ENCODE assay signal across 16 cellular contexts in genomic region chr4:151833174-151833573, GRCh38.
A peak's percentile ranks its signal among the peaks of the same experiment; 100 is the strongest.
DNase-seq lines count a peak whose midpoint lies in the region; ATAC-seq and TF ChIP-seq lines count a peak whose summit lies in the region.
"Had no signal": no experiment of that assay in that cellular context is flagged by ENCODE, and none has a peak within 500 bp of the region (broad histone marks: within the 10 kb centered on the region; RNA-seq: fewer than 3 reads in every experiment).

No MANE protein-coding gene starts in this region.

- no peak for TF ChIP-seq CTCF in type B pancreatic cell (conservative IDR thresholded peaks at IDR 0.05)

- no peak overlapping the region for H2BK120ac ChIP-seq in mesenchymal stem cell (ENCODE audit: low read depth, low read length)

- H2BK12ac ChIP-seq in mesenchymal stem cell (ENCODE audit: low read length in 2 of 2), result no peak overlapping the region

- no peak overlapping the region for H3K27ac ChIP-seq in mesenchymal stem cell (ENCODE audit: low read length, poor library complexity, severe bottlenecking)
- H3K27ac ChIP-seq: A549, C4-2B had no signal

- H3K23ac ChIP-seq in mesenchymal stem cell (ENCODE audit: low read length in 2 of 2), result no peak overlapping the region

- H3K36me3 ChIP-seq in mesenchymal stem cell (ENCODE audit: control insufficient read depth in 1 of 2, insufficient read depth in 2 of 2, low read depth in 1 of 2, low read length in 2 of 2), result no peaks in the 10 kb centered on the region

- no peak overlapping the region for H4K91ac ChIP-seq in mesenchymal stem cell (ENCODE audit: low read length)

- no peak overlapping the region for H2BK15ac ChIP-seq in mesenchymal stem cell (ENCODE audit: low read depth, poor library complexity, severe bottlenecking)

- no peak overlapping the region for H3K4me3 ChIP-seq in mesenchymal stem cell (ENCODE audit: insufficient read depth in 1 of 2, low read depth in 1 of 2, low read length in 2 of 2)
- H3K4me3 ChIP-seq: A549 had no signal

- H3K27me3 Mint-ChIP-seq in stimulated activated naive CD8-positive, alpha-beta T cell treated with anti-CD3 and anti-CD28 coated beads, Interleukin-15, amount 100 ng/mL, for 72 hours, result no peaks in the 10 kb centered on the region
- no peaks in the 10 kb centered on the region for H3K27me3 Mint-ChIP-seq in type B pancreatic cell

- H3K14ac ChIP-seq in mesenchymal stem cell (ENCODE audit: low read length in 2 of 2), result no peak overlapping the region

- peak; percentile 61 for ATAC-seq in stimulated activated naive CD8-positive, alpha-beta T cell treated with anti-CD3 and anti-CD28 coated beads, Interleukin-15, amount 100 ng/mL, for 72 hours
- ATAC-seq in stimulated activated naive CD8-positive, alpha-beta T cell treated with anti-CD3 and anti-CD28 coated beads, Interleukin-15, Interleukin-2, amounts not matched to agents 100 U/mL and 50 U/mL, for 24 hours, result no peak
- ATAC-seq in GM21576 (IDR thresholded peaks at IDR 0.05; ENCODE audit: unreplicated experiment) (peak; percentile 62), HG03378 (IDR thresholded peaks at IDR 0.05; ENCODE audit: unreplicated experiment) (peak; percentile 50)
- ATAC-seq: A549, HCT116 had no signal

- no peaks in the 10 kb centered on the region for H3K9me3 ChIP-seq in mesenchymal stem cell (ENCODE audit: control insufficient read depth, low read length)
- H3K9me3 ChIP-seq: A549 had no signal

- no peaks in the 10 kb centered on the region for H3K4me1 ChIP-seq in mesenchymal stem cell (ENCODE audit: control insufficient read depth, insufficient read depth, low read depth, low read length)
- H3K4me1 ChIP-seq: A549 had no signal

- no peak overlapping the region for H2AK5ac ChIP-seq in mesenchymal stem cell (ENCODE audit: low read length, severe bottlenecking)

- no peak overlapping the region for H3K4me2 ChIP-seq in mesenchymal stem cell (ENCODE audit: low read length, poor library complexity, severe bottlenecking)
- H3K4me2 ChIP-seq: A549 had no signal

- H2AFZ ChIP-seq in mesenchymal stem cell (ENCODE audit: low read depth, low read length), result no peak overlapping the region

- peaks cover 4 to 5% of the 10 kb centered on the region in 2 experiments for H3K27me3 ChIP-seq in mesenchymal stem cell (ENCODE audit: control insufficient read depth in 1 of 2, insufficient read depth in 1 of 2, low read length in 2 of 2)

- H3K27ac Mint-ChIP-seq in stimulated activated naive CD8-positive, alpha-beta T cell treated with anti-CD3 and anti-CD28 coated beads, Interleukin-15, amount 100 ng/mL, for 72 hours, result no peak overlapping the region
- no peak overlapping the region for H3K27ac Mint-ChIP-seq in type B pancreatic cell
- H3K27ac Mint-ChIP-seq: IgD-negative memory B cell had no signal

- DNase-seq in stimulated activated naive CD8-positive, alpha-beta T cell treated with anti-CD3 and anti-CD28 coated beads, Interleukin-15, amount 100 ng/mL, for 72 hours, result no peak
- no peak for DNase-seq in stimulated activated naive CD8-positive, alpha-beta T cell treated with anti-CD3 and anti-CD28 coated beads, Interleukin-15, Interleukin-2, amounts not matched to agents 100 U/mL and 50 U/mL, for 24 hours
- DNase-seq in H4 (ENCODE audit: low spot score) (no peak), type B pancreatic cell (ENCODE audit: extremely low spot score, unreplicated experiment) (no peak), mesenchymal stem cell (no peak)
- no peak for DNase-seq in activated naive CD4-positive, alpha-beta T cell treated with anti-CD3 and anti-CD28 coated beads, Interleukin-2, amount 50 U/mL, for 16 hours
- DNase-seq: NCI-H1417, NCI-H2029 treated with DMSO at 0.1 percent for 48 hours, NCI-H510A treated with DMSO at 0.1 percent for 48 hours, SHP77 treated with DMSO at 0.1 percent for 48 hours had no signal

- no peak overlapping the region for H2BK5ac ChIP-seq in mesenchymal stem cell (ENCODE audit: low read depth, low read length, poor library complexity, severe bottlenecking)

- H3K9ac ChIP-seq in mesenchymal stem cell (ENCODE audit: low read length), result no peak overlapping the region

- no peak overlapping the region for H3K4me3 Mint-ChIP-seq in stimulated activated naive CD8-positive, alpha-beta T cell treated with anti-CD3 and anti-CD28 coated beads, Interleukin-15, amount 100 ng/mL, for 72 hours
- H3K4me3 Mint-ChIP-seq in type B pancreatic cell, result no peak overlapping the region
- H3K4me3 Mint-ChIP-seq: IgD-negative memory B cell had no signal

- H3K18ac ChIP-seq in mesenchymal stem cell (ENCODE audit: low read depth in 1 of 2, low read length in 2 of 2), result no peak overlapping the region

- no peaks in the 10 kb centered on the region for H3K9me3 Mint-ChIP-seq in stimulated activated naive CD8-positive, alpha-beta T cell treated with anti-CD3 and anti-CD28 coated beads, Interleukin-15, amount 100 ng/mL, for 72 hours
- H3K9me3 Mint-ChIP-seq in type B pancreatic cell, result no peaks in the 10 kb centered on the region

- H3K79me1 ChIP-seq in mesenchymal stem cell (replicated peaks; ENCODE audit: low read length, poor library complexity, severe bottlenecking), result no peaks in the 10 kb centered on the region

- no peaks in the 10 kb centered on the region for H3K4me1 Mint-ChIP-seq in stimulated activated naive CD8-positive, alpha-beta T cell treated with anti-CD3 and anti-CD28 coated beads, Interleukin-15, amount 100 ng/mL, for 72 hours
- H3K4me1 Mint-ChIP-seq in type B pancreatic cell (ENCODE audit: unreplicated experiment), result no peaks in the 10 kb centered on the region
- H3K4me1 Mint-ChIP-seq: IgD-negative memory B cell had no signal

- H3K36me3 Mint-ChIP-seq in type B pancreatic cell, result no peaks in the 10 kb centered on the region

- no peak overlapping the region for H4K8ac ChIP-seq in mesenchymal stem cell (ENCODE audit: low read length)

- H3K4ac ChIP-seq in mesenchymal stem cell (ENCODE audit: low read depth in 1 of 2, low read length in 2 of 2), result no peak overlapping the region
